27 cellular contexts compared by ENCODE assay signal in genomic region chr15:64861960-64862359, GRCh38. TPM values are rescaled to one million over a fixed set of nuclear protein-coding genes. Genes with fewer than 3 reads are reported as not detected.
DNase-seq lines count a peak whose midpoint lies in the region; ATAC-seq and TF ChIP-seq lines count a peak whose summit lies in the region.
"Had no signal": no experiment of that assay in that cellular context is flagged by ENCODE, and none has a peak within 500 bp of the region (broad histone marks: within the 10 kb centered on the region; RNA-seq: fewer than 3 reads in every experiment).

No MANE protein-coding gene starts in this region.

- no peak overlapping the region for H3K4me2 ChIP-seq in mesendoderm (ENCODE audit: low read length)
- H3K4me2 ChIP-seq: A549, KMS-11 had no signal

- H3K4me3 ChIP-seq in mesendoderm (ENCODE audit: low read length) (no peak overlapping the region), upper lobe of left lung (no peak overlapping the region)
- H3K4me3 ChIP-seq: A549, GM12878, heart right ventricle, pancreas, upper lobe of right lung had no signal

- H3K4me1 ChIP-seq in mesendoderm (ENCODE audit: control insufficient read depth, low read depth, low read length) (peaks cover 10% of the 10 kb centered on the region), upper lobe of left lung (peaks cover 28 to 44% (median 34%) of the 10 kb centered on the region in 4 donors)

- H3K4me1 Mint-ChIP-seq in activated CD8-positive, alpha-beta memory T cell treated with anti-CD3 and anti-CD28 coated beads, Interleukin-2, amount 10 ng/mL, durations not matched to agents 7 days and 5 days = peaks cover 14% of the 10 kb centered on the region
- H3K4me1 Mint-ChIP-seq in activated T-helper 1 cell treated with anti-CD3 and anti-CD28 coated beads, Interleukin-12 subunit alpha, Interleukin-12 subunit beta, Interleukin-2, Interleukin-4 antibody, amounts not matched to agents 30 ng/mL and 10 ng/mL and 1 ng/mL, durations not matched to agents 14 hours and 24 hours and 36 hours (ENCODE audit: low read depth) = peaks cover 23% of the 10 kb centered on the region

- H3K27me3 Mint-ChIP-seq in activated CD8-positive, alpha-beta memory T cell treated with anti-CD3 and anti-CD28 coated beads, Interleukin-2, amount 10 ng/mL, durations not matched to agents 7 days and 5 days = no peaks in the 10 kb centered on the region
- no peaks in the 10 kb centered on the region for H3K27me3 Mint-ChIP-seq in activated T-helper 1 cell treated with anti-CD3 and anti-CD28 coated beads, Interleukin-12 subunit alpha, Interleukin-12 subunit beta, Interleukin-2, Interleukin-4 antibody, amounts not matched to agents 30 ng/mL and 10 ng/mL and 1 ng/mL, durations not matched to agents 14 hours and 24 hours and 36 hours (ENCODE audit: insufficient read depth)
- H3K27me3 Mint-ChIP-seq: activated CD4-positive, alpha-beta T cell treated with anti-CD3 and anti-CD28 coated beads, Interleukin-2, amount 10 ng/mL, durations not matched to agents 7 days and 5 days; activated naive CD8-positive, alpha-beta T cell treated with anti-CD3 and anti-CD28 coated beads, Interleukin-2, amount 10 ng/mL, durations not matched to agents 7 days and 5 days; stimulated activated naive CD8-positive, alpha-beta T cell treated with anti-CD3 and anti-CD28 coated beads, Interleukin-15, Interleukin-2, amounts not matched to agents 100 ng/mL and 50 ng/mL, for 24 hours had no signal

- H2BK15ac ChIP-seq in mesendoderm (replicated peaks; ENCODE audit: low read depth) = no peak overlapping the region

- peak overlapping the region; percentile 60 for H3K56ac ChIP-seq in mesendoderm (ENCODE audit: low read length)

- H3K79me1 ChIP-seq in mesendoderm (ENCODE audit: low read length) = peaks cover 13% of the 10 kb centered on the region

- no peak overlapping the region for H3K23ac ChIP-seq in mesendoderm (ENCODE audit: low read length)

- TF ChIP-seq CTCF in upper lobe of left lung (IDR thresholded peaks at IDR 0.05) = no peak

- no peak for DNase-seq in activated CD8-positive, alpha-beta memory T cell treated with anti-CD3 and anti-CD28 coated beads, Interleukin-2, amount 10 ng/mL, durations not matched to agents 7 days and 5 days
- no peak for DNase-seq in activated CD8-positive, alpha-beta memory T cell treated with anti-CD3 and anti-CD28 coated beads for 24 hours
- no peak for DNase-seq in activated T-helper 1 cell treated with anti-CD3 and anti-CD28 coated beads, Interleukin-12 subunit alpha, Interleukin-12 subunit beta, Interleukin-2, Interleukin-4 antibody, amounts not matched to agents 30 ng/mL and 10 ng/mL and 1 ng/mL, durations not matched to agents 14 hours and 24 hours and 36 hours (ENCODE audit: low spot score)
- DNase-seq in mesendoderm (peak; percentile 71), upper lobe of left lung (no peak), GF-D8 (lab: John Stamatoyannopoulos, UW) (no peak)
- no peak for DNase-seq in stimulated activated naive CD4-positive, alpha-beta T cell treated with Interleukin-2 at 50 U/mL for 16 hours (lab: John Stamatoyannopoulos, UW)
- DNase-seq: activated CD4-positive, alpha-beta T cell treated with anti-CD3 and anti-CD28 coated beads, Interleukin-2, amount 10 ng/mL, durations not matched to agents 7 days and 5 days; activated naive CD8-positive, alpha-beta T cell treated with anti-CD3 and anti-CD28 coated beads, Interleukin-2, amount 10 ng/mL, durations not matched to agents 7 days and 5 days; activated T-cell treated with anti-CD3 and anti-CD28 coated beads for 4 hours; DMS153; HCEC 1CT; heart right ventricle; NCI-H1092; NCI-H2081 treated with DMSO at 0.1 percent for 48 hours; NCI-H510A; NK-92 treated with Interleukin-12 subunit alpha and Interleukin-12 subunit beta, amount 100 ng/mL, for 24 hours; pancreas; RPMI8226; upper lobe of right lung had no signal

- no peak overlapping the region for H3K18ac ChIP-seq in mesendoderm (ENCODE audit: low read length)

- no peak overlapping the region for H2BK5ac ChIP-seq in mesendoderm (ENCODE audit: low read length)

- no peak overlapping the region for H3K4ac ChIP-seq in mesendoderm (ENCODE audit: low read depth, low read length)

- H4K5ac ChIP-seq in mesendoderm (ENCODE audit: low read length) = no peak overlapping the region

- H3K27ac ChIP-seq in mesendoderm (ENCODE audit: low read depth, low read length) = no peak overlapping the region
- H3K27ac ChIP-seq in upper lobe of left lung = peak overlapping the region; percentile 9 to 53 (median 26)
- H3K27ac ChIP-seq: A549, C4-2B, KMS-11, pancreas, upper lobe of right lung had no signal

- H3K27me3 ChIP-seq in mesendoderm (ENCODE audit: insufficient read depth, low read length, poor library complexity) = no peaks in the 10 kb centered on the region
- H3K27me3 ChIP-seq in upper lobe of left lung = no peaks in the 10 kb centered on the region
- H3K27me3 ChIP-seq: heart right ventricle, pancreas, upper lobe of right lung had no signal

- no peak overlapping the region for H3K4me3 Mint-ChIP-seq in activated CD8-positive, alpha-beta memory T cell treated with anti-CD3 and anti-CD28 coated beads, Interleukin-2, amount 10 ng/mL, durations not matched to agents 7 days and 5 days
- no peak overlapping the region for H3K4me3 Mint-ChIP-seq in activated T-helper 1 cell treated with anti-CD3 and anti-CD28 coated beads, Interleukin-12 subunit alpha, Interleukin-12 subunit beta, Interleukin-2, Interleukin-4 antibody, amounts not matched to agents 30 ng/mL and 10 ng/mL and 1 ng/mL, durations not matched to agents 14 hours and 24 hours and 36 hours
- H3K4me3 Mint-ChIP-seq: activated CD4-positive, alpha-beta T cell treated with anti-CD3 and anti-CD28 coated beads, Interleukin-2, amount 10 ng/mL, durations not matched to agents 7 days and 5 days; activated naive CD8-positive, alpha-beta T cell treated with anti-CD3 and anti-CD28 coated beads, Interleukin-2, amount 10 ng/mL, durations not matched to agents 7 days and 5 days; stimulated activated naive CD8-positive, alpha-beta T cell treated with anti-CD3 and anti-CD28 coated beads, Interleukin-15, Interleukin-2, amounts not matched to agents 100 ng/mL and 50 ng/mL, for 24 hours had no signal

- H2AK5ac ChIP-seq in mesendoderm (ENCODE audit: low read length) = no peak overlapping the region

- H4K8ac ChIP-seq in mesendoderm (ENCODE audit: low read depth, low read length) = no peak overlapping the region

- H3K36me3 ChIP-seq in mesendoderm (ENCODE audit: control insufficient read depth, insufficient read depth, low read length) (peaks cover 3% of the 10 kb centered on the region), upper lobe of left lung (peaks cover 31 to 81% (median 69%) of the 10 kb centered on the region in 4 donors)
- H3K36me3 ChIP-seq: pancreas had no signal

- no peaks in the 10 kb centered on the region for H3K9me3 Mint-ChIP-seq in activated CD8-positive, alpha-beta memory T cell treated with anti-CD3 and anti-CD28 coated beads, Interleukin-2, amount 10 ng/mL, durations not matched to agents 7 days and 5 days (ENCODE audit: low read depth)
- no peaks in the 10 kb centered on the region for H3K9me3 Mint-ChIP-seq in activated T-helper 1 cell treated with anti-CD3 and anti-CD28 coated beads, Interleukin-12 subunit alpha, Interleukin-12 subunit beta, Interleukin-2, Interleukin-4 antibody, amounts not matched to agents 30 ng/mL and 10 ng/mL and 1 ng/mL, durations not matched to agents 14 hours and 24 hours and 36 hours
- H3K9me3 Mint-ChIP-seq: activated CD4-positive, alpha-beta T cell treated with anti-CD3 and anti-CD28 coated beads, Interleukin-2, amount 10 ng/mL, durations not matched to agents 7 days and 5 days; activated naive CD8-positive, alpha-beta T cell treated with anti-CD3 and anti-CD28 coated beads, Interleukin-2, amount 10 ng/mL, durations not matched to agents 7 days and 5 days; stimulated activated naive CD8-positive, alpha-beta T cell treated with anti-CD3 and anti-CD28 coated beads, Interleukin-15, Interleukin-2, amounts not matched to agents 100 ng/mL and 50 ng/mL, for 24 hours had no signal

- ATAC-seq in activated CD8-positive, alpha-beta memory T cell treated with anti-CD3 and anti-CD28 coated beads, Interleukin-2, amount 10 ng/mL, durations not matched to agents 7 days and 5 days = no peak
- ATAC-seq in upper lobe of left lung (ENCODE audit: low FRiP score in 2 of 2) (no peak), GM18868 (IDR thresholded peaks at IDR 0.05; ENCODE audit: unreplicated experiment) (no peak)
- ATAC-seq: A549, GM12878, heart right ventricle, pancreas, sciatic nerve, upper lobe of right lung had no signal

- H3K9me3 ChIP-seq in upper lobe of left lung = no peaks in the 10 kb centered on the region
- H3K9me3 ChIP-seq: A549, heart right ventricle, pancreas, upper lobe of right lung had no signal

- intact Hi-C loops in activated T-helper 1 cell treated with anti-CD3 and anti-CD28 coated beads, Interleukin-12 subunit alpha, Interleukin-12 subunit beta, Interleukin-2, Interleukin-4 antibody, amounts not matched to agents 30 ng/mL and 10 ng/mL and 1 ng/mL, durations not matched to agents 14 hours and 24 hours and 36 hours (cut with micrococcal nuclease) = no loop called here

- TF ChIP-seq POLR2A in upper lobe of left lung (IDR thresholded peaks at IDR 0.05) = no peak

- H3K36me3 Mint-ChIP-seq in activated CD8-positive, alpha-beta memory T cell treated with anti-CD3 and anti-CD28 coated beads, Interleukin-2, amount 10 ng/mL, durations not matched to agents 7 days and 5 days = peaks cover 33% of the 10 kb centered on the region
- peaks cover 36% of the 10 kb centered on the region for H3K36me3 Mint-ChIP-seq in activated T-helper 1 cell treated with anti-CD3 and anti-CD28 coated beads, Interleukin-12 subunit alpha, Interleukin-12 subunit beta, Interleukin-2, Interleukin-4 antibody, amounts not matched to agents 30 ng/mL and 10 ng/mL and 1 ng/mL, durations not matched to agents 14 hours and 24 hours and 36 hours (ENCODE audit: low read depth)

- no peak overlapping the region for H3K9ac ChIP-seq in mesendoderm (ENCODE audit: low read length)
- H3K9ac ChIP-seq: KMS-11 had no signal

- H2BK120ac ChIP-seq in mesendoderm (ENCODE audit: low read depth, low read length) = no peak overlapping the region

- H3K27ac Mint-ChIP-seq in activated CD8-positive, alpha-beta memory T cell treated with anti-CD3 and anti-CD28 coated beads, Interleukin-2, amount 10 ng/mL, durations not matched to agents 7 days and 5 days = peak overlapping the region; percentile 30
- H3K27ac Mint-ChIP-seq in activated T-helper 1 cell treated with anti-CD3 and anti-CD28 coated beads, Interleukin-12 subunit alpha, Interleukin-12 subunit beta, Interleukin-2, Interleukin-4 antibody, amounts not matched to agents 30 ng/mL and 10 ng/mL and 1 ng/mL, durations not matched to agents 14 hours and 24 hours and 36 hours = peak overlapping the region; percentile 44
- H3K27ac Mint-ChIP-seq: activated naive CD8-positive, alpha-beta T cell treated with anti-CD3 and anti-CD28 coated beads, Interleukin-2, amount 10 ng/mL, durations not matched to agents 7 days and 5 days; stimulated activated naive CD8-positive, alpha-beta T cell treated with anti-CD3 and anti-CD28 coated beads, Interleukin-15, Interleukin-2, amounts not matched to agents 100 ng/mL and 50 ng/mL, for 24 hours had no signal

- TF ChIP-seq EP300 in upper lobe of left lung (IDR thresholded peaks at IDR 0.05) = no peak

- no CpG with 5 or more reads among the region's 4 CpGs for WGBS in mesendoderm (ENCODE audit: extremely low coverage, insufficient coverage, low lambda C conversion rate)
- WGBS in upper lobe of left lung, 2 donors = 88 to 95% methylated on average over 4 of the region's 4 CpGs

- peaks cover 11% of the 10 kb centered on the region for H3K79me2 ChIP-seq in mesendoderm (ENCODE audit: control insufficient read depth, insufficient read depth, low read length)

- CTCF ChIA-PET in activated CD8-positive, alpha-beta memory T cell treated with anti-CD3 and anti-CD28 coated beads, Interleukin-2, amount 10 ng/mL, durations not matched to agents 7 days and 5 days (lab: Charles Lee) = interaction anchor here (1.2 kb wide), 1 partner anchor 20 kb away, joined by 3 read pairs; no protein-coding TSS in a partner anchor

RNA-seq across cellular contexts. Expression of gene PLEKHO2, which starts 20.2 kb away (rescaled TPM):
- total RNA-seq in activated CD8-positive, alpha-beta memory T cell treated with anti-CD3 and anti-CD28 coated beads, Interleukin-2, amount 10 ng/mL, durations not matched to agents 7 days and 5 days = 10 to 100 TPM; 27.8 to 28.4 TPM
- 17.0 and 17.8 TPM in 2 replicates for total RNA-seq in activated T-helper 1 cell treated with anti-CD3 and anti-CD28 coated beads, Interleukin-12 subunit alpha, Interleukin-12 subunit beta, Interleukin-2, Interleukin-4 antibody, amounts not matched to agents 30 ng/mL and 10 ng/mL and 1 ng/mL, durations not matched to agents 14 hours and 24 hours and 36 hours
- 10.9 TPM for polyA plus RNA-seq in mesendoderm (2013, experiment 1 of 2)
- 11.2 TPM for polyA plus RNA-seq in mesendoderm (2013, experiment 2 of 2)
- total RNA-seq in upper lobe of left lung = 10 to 100 TPM; 21.9 to 83.0 (median 51.3) TPM

RNA-seq across cellular contexts. Expression of gene PIF1, which starts 36.5 kb away (rescaled TPM):
- total RNA-seq in activated CD8-positive, alpha-beta memory T cell treated with anti-CD3 and anti-CD28 coated beads, Interleukin-2, amount 10 ng/mL, durations not matched to agents 7 days and 5 days = 10 to 100 TPM; 59.5 to 85.5 TPM
- total RNA-seq in activated T-helper 1 cell treated with anti-CD3 and anti-CD28 coated beads, Interleukin-12 subunit alpha, Interleukin-12 subunit beta, Interleukin-2, Interleukin-4 antibody, amounts not matched to agents 30 ng/mL and 10 ng/mL and 1 ng/mL, durations not matched to agents 14 hours and 24 hours and 36 hours = 19.1 and 23.9 TPM in 2 replicates
- polyA plus RNA-seq in mesendoderm (2013, experiment 1 of 2) = 35.6 TPM
- polyA plus RNA-seq in mesendoderm (2013, experiment 2 of 2) = 34.6 TPM
- total RNA-seq in upper lobe of left lung = 1 to 10 TPM in 4 of 6 donors, under 1 TPM in 2; 0.61 to 6.2 (median 1.1) TPM

RNA-seq across cellular contexts. Expression of gene ANKDD1A, which starts 49.7 kb away (rescaled TPM):
- 10 to 100 TPM; 13.4 to 24.4 TPM for total RNA-seq in activated CD8-positive, alpha-beta memory T cell treated with anti-CD3 and anti-CD28 coated beads, Interleukin-2, amount 10 ng/mL, durations not matched to agents 7 days and 5 days
- total RNA-seq in activated T-helper 1 cell treated with anti-CD3 and anti-CD28 coated beads, Interleukin-12 subunit alpha, Interleukin-12 subunit beta, Interleukin-2, Interleukin-4 antibody, amounts not matched to agents 30 ng/mL and 10 ng/mL and 1 ng/mL, durations not matched to agents 14 hours and 24 hours and 36 hours = 0.93 and 1.3 TPM in 2 replicates
- 1.2 TPM for polyA plus RNA-seq in mesendoderm (2013, experiment 1 of 2)
- polyA plus RNA-seq in mesendoderm (2013, experiment 2 of 2) = 1.4 TPM
- total RNA-seq in upper lobe of left lung = 10 to 100 TPM in 2 of 6 donors, 1 to 10 TPM in 4; 4.8 to 13.1 (median 6.2) TPM
